ENCODE assay signal across 10 cellular contexts in the genomic region with DNA sequence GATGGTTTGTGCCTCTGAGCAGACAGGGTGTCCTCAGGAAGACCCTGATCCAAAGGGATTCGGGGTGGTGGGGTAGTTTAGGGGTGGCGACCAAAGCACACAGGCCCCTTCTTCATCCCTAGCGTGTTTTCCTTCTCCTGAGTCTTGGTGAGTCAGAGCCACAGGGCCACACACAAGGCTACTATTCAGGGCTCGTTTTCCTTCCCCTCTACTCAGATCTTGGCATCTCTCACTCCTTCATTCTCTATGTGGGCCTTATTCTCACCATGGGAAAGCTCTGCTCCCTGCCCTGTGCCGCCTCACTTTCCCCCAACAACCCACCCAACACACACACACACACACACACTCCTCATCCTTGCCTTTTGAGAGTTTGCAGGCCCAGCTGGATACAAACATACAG. TPM values are rescaled to one million over a fixed set of nuclear protein-coding genes. Genes with fewer than 3 reads are reported as not detected.
DNase-seq lines count a peak whose midpoint lies in the region; ATAC-seq and TF ChIP-seq lines count a peak whose summit lies in the region.
"Had no signal": no experiment of that assay in that cellular context is flagged by ENCODE, and none has a peak within 500 bp of the region (broad histone marks: within the 10 kb centered on the region; RNA-seq: fewer than 3 reads in every experiment).

No MANE protein-coding gene starts in this region.

- no peaks in the 10 kb centered on the region for H3K9me3 Mint-ChIP-seq in nephron
- H3K9me3 Mint-ChIP-seq: endodermal cell had no signal

- H3K4me1 Mint-ChIP-seq in nephron = peaks cover 18% of the 10 kb centered on the region

- peaks cover 0 to 6% (median 0%) of the 10 kb centered on the region in 9 donors for H3K36me3 ChIP-seq in heart right ventricle

- H3K4me3 ChIP-seq in heart right ventricle (no peak overlapping the region), epithelial cell of esophagus (ENCODE audit: low read length) (no peak overlapping the region)
- H3K4me3 ChIP-seq: A549 had no signal

- peak overlapping the region in 2 of 3 experiments; percentile 35 to 89 for H3K27ac Mint-ChIP-seq in nephron
- H3K27ac Mint-ChIP-seq: endodermal cell had no signal

- no peaks in the 10 kb centered on the region for H3K27me3 Mint-ChIP-seq in nephron (ENCODE audit: low read depth)

- no peaks in the 10 kb centered on the region for H3K9me3 ChIP-seq in heart right ventricle
- H3K9me3 ChIP-seq: A549 had no signal

- peak in 2 of 8 donors; percentile 3 to 6 for ATAC-seq in heart right ventricle
- ATAC-seq in Right ventricle myocardium inferior = no peak
- ATAC-seq in HG03045 (IDR thresholded peaks at IDR 0.05; ENCODE audit: unreplicated experiment) = no peak
- ATAC-seq in GM19467 (IDR thresholded peaks at IDR 0.05; ENCODE audit: unreplicated experiment) = no peak

- H3K4me1 ChIP-seq in heart right ventricle = peaks cover 3 to 39% (median 18%) of the 10 kb centered on the region in 9 donors

- no peak for DNase-seq in heart right ventricle
- DNase-seq in Right ventricle myocardium inferior (ENCODE audit: missing footprints) = no peak
- DNase-seq in epithelial cell of esophagus (ENCODE audit: low read depth) = peak; percentile 56
- no peak for DNase-seq in cerebellar cortex (ENCODE audit: low spot score)
- DNase-seq in NCI-H1417 treated with DMSO at 0.1 percent for 48 hours (lab: John Stamatoyannopoulos, UW) = no peak

- no peaks in the 10 kb centered on the region for H3K27me3 ChIP-seq in heart right ventricle

- H3K4me3 Mint-ChIP-seq in nephron = no peak overlapping the region

- 68 to 78% methylated on average over 5 of the region's 5 CpGs for WGBS in heart right ventricle, 2 donors

- intact Hi-C loops in heart right ventricle (cut with DNase I) = loop anchor here in 3 of 10 donors (2.0 to 10.0 kb wide), 4 partner anchors 74 to 240 kb away; a partner anchor contains a TSS
- intact Hi-C loops in Right ventricle myocardium inferior (cut with DNase I) = no loop called here

- no peak for TF ChIP-seq CTCF in heart right ventricle (IDR thresholded peaks at IDR 0.05)
- no peak for TF ChIP-seq CTCF in epithelial cell of esophagus (IDR thresholded peaks at IDR 0.05; ENCODE audit: insufficient read depth, low read depth, low read length, missing control alignments)
- TF ChIP-seq CTCF in nephron (IDR thresholded peaks at IDR 0.05; ENCODE audit: unreplicated experiment in 3 of 3) = no peak

- peak overlapping the region in 6 of 10 donors; percentile 11 to 84 (median 78) for H3K27ac ChIP-seq in heart right ventricle

- H3K36me3 Mint-ChIP-seq in nephron (ENCODE audit: low read depth) = peaks cover 3% of the 10 kb centered on the region

RNA-seq across cellular contexts. Expression of a gene that starts 43.6 kb away (rescaled TPM):
- 1 to 10 TPM in 9 of 10 donors, under 1 TPM in 1; 0.72 to 3.3 (median 2.3) TPM for total RNA-seq in heart right ventricle
- 1 to 10 TPM in 1 of 2 donors, under 1 TPM in 1; 0.46 to 1.2 TPM for polyA plus RNA-seq in heart right ventricle
- total RNA-seq in Right ventricle myocardium inferior = 1.5 TPM
